In genomic region chr5:177450672-177451424, GRCh38 we compare ENCODE assay signal across 1 cellular context.
TF ChIP-seq lines count a peak whose summit lies in the region.

No MANE protein-coding gene starts in this region.

TF ChIP-seq in IMR-90, 13 proteins besides CTCF, POLR2A, EP300 and RAD21:
- TF ChIP-seq USF2 (IDR thresholded peaks at IDR 0.05; ENCODE audit: low read depth, low read length) = no peak
- TF ChIP-seq FOS (IDR thresholded peaks at IDR 0.05; ENCODE audit: low read depth, low read length) = no peak
- TF ChIP-seq CEBPB (IDR thresholded peaks at IDR 0.05; ENCODE audit: low read depth, low read length) = no peak
- no peak for TF ChIP-seq BHLHE40 (IDR thresholded peaks at IDR 0.05; ENCODE audit: low read depth, low read length)
- TF ChIP-seq RFX5 (IDR thresholded peaks at IDR 0.05; ENCODE audit: low read depth, low read length) = no peak
- no peak for TF ChIP-seq SMC3 (IDR thresholded peaks at IDR 0.05; ENCODE audit: low read depth, low read length)
- TF ChIP-seq MAFK (IDR thresholded peaks at IDR 0.05; ENCODE audit: low read depth, low read length) = no peak
- no peak for TF ChIP-seq MAZ (IDR thresholded peaks at IDR 0.05; ENCODE audit: borderline replicate concordance, low read depth, low read length)
- no peak for TF ChIP-seq MXI1 (IDR thresholded peaks at IDR 0.05; ENCODE audit: borderline replicate concordance, low read depth, low read length)
